ENCODE assay signal across 17 cellular contexts in the genomic region with DNA sequence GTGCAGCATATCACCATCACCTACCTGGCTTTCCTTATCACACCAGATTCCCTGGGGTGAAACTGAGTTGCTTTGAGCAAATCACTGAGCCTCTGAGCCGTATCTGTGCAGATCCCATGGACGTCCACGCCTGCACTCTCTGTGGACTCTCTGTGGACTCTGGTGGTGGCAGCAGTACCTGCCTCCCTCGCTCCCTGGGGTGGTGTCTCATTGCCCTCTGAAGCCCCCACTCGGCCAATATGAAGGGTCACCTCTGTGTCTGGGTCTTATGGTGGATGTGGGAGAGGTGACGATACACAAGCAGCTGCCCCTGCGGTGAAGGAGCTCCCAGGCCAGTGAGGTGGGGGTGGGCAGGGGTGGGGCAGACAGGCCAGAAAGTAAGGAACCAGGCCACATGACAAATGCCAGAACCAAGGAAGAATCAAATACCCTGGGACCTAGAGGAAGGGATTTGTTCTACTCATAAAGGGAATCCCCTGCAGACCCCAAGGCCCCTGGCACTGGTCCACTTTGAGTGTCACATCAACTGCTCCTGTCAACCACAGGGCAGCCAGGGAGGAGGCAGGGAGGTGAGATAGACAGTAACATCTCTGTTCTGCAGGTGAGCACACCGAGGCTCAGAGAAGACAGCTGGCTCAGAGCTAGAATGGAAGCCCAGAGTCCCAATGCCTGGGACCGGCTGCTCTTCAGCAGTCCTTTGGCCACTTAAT. TPM values are rescaled to one million over a fixed set of nuclear protein-coding genes. Genes with fewer than 3 reads are reported as not detected.
DNase-seq lines count a peak whose midpoint lies in the region; ATAC-seq and TF ChIP-seq lines count a peak whose summit lies in the region.
"Had no signal": no experiment of that assay in that cellular context is flagged by ENCODE, and none has a peak within 500 bp of the region (broad histone marks: within the 10 kb centered on the region; RNA-seq: fewer than 3 reads in every experiment).

No MANE protein-coding gene starts in this region.

- no peak for TF ChIP-seq CTCF in chondrocyte (IDR thresholded peaks at IDR 0.05)
- no peak for TF ChIP-seq CTCF in GM13976 (IDR thresholded peaks at IDR 0.05; ENCODE audit: borderline replicate concordance, control extremely low read depth, extremely low read depth, insufficient read depth, missing control alignments)

- no peak overlapping the region for H3K27ac Mint-ChIP-seq in chondrocyte (ENCODE audit: unreplicated experiment)
- H3K27ac Mint-ChIP-seq in activated T-helper 17 cell treated with anti-CD3 and anti-CD28 coated beads, Interleukin-2, amount 50 U/mL, for 72 hours: no peak overlapping the region
- H3K27ac Mint-ChIP-seq: CD4-positive, alpha-beta T cell had no signal

- H3K4me3 Mint-ChIP-seq in chondrocyte (ENCODE audit: unreplicated experiment): no peak overlapping the region
- no peak overlapping the region for H3K4me3 Mint-ChIP-seq in activated T-helper 17 cell treated with anti-CD3 and anti-CD28 coated beads, Interleukin-2, amount 50 U/mL, for 72 hours
- H3K4me3 Mint-ChIP-seq: CD4-positive, alpha-beta T cell had no signal

- no peaks in the 10 kb centered on the region for H3K36me3 Mint-ChIP-seq in chondrocyte (ENCODE audit: low read depth)
- H3K36me3 Mint-ChIP-seq in activated T-helper 17 cell treated with anti-CD3 and anti-CD28 coated beads, Interleukin-2, amount 50 U/mL, for 72 hours (ENCODE audit: low read depth): no peaks in the 10 kb centered on the region

- intact Hi-C loops in posterior vena cava (cut with DNase I): loop anchor here in 1 of 2 donors (10.0 kb wide), 1 partner anchor 700 kb away; no protein-coding TSS in a partner anchor

- in situ Hi-C loops in GM13976 (cut with MboI; ENCODE audit: low sequenced_read_pairs, unreplicated experiment): no loop called here

- H3K9me3 Mint-ChIP-seq in chondrocyte (ENCODE audit: low read depth): no peaks in the 10 kb centered on the region
- H3K9me3 Mint-ChIP-seq in activated T-helper 17 cell treated with anti-CD3 and anti-CD28 coated beads, Interleukin-2, amount 50 U/mL, for 72 hours: no peaks in the 10 kb centered on the region
- H3K9me3 Mint-ChIP-seq: CD4-positive, alpha-beta T cell had no signal

- no peaks in the 10 kb centered on the region for H3K4me1 Mint-ChIP-seq in chondrocyte (ENCODE audit: low read depth)
- H3K4me1 Mint-ChIP-seq in activated T-helper 17 cell treated with anti-CD3 and anti-CD28 coated beads, Interleukin-2, amount 50 U/mL, for 72 hours: no peaks in the 10 kb centered on the region

- H3K27me3 Mint-ChIP-seq in chondrocyte (ENCODE audit: low read depth): peaks cover 4% of the 10 kb centered on the region
- peaks cover 3% of the 10 kb centered on the region for H3K27me3 Mint-ChIP-seq in activated T-helper 17 cell treated with anti-CD3 and anti-CD28 coated beads, Interleukin-2, amount 50 U/mL, for 72 hours

- DNase-seq in DMS53 (lab: John Stamatoyannopoulos, UW) (peak; percentile 40), DMS53 treated with DMSO at 0.1 percent for 48 hours (lab: John Stamatoyannopoulos, UW; ENCODE audit: unreplicated experiment) (no peak), chondrocyte (ENCODE audit: low spot score) (peak; percentile 61), posterior vena cava (ENCODE audit: low spot score) (peak; percentile 64), NCI-H2107 treated with DMSO at 0.1 percent for 48 hours (lab: John Stamatoyannopoulos, UW; ENCODE audit: unreplicated experiment) (no peak), GM13976 (ENCODE audit: low spot score) (no peak)
- DNase-seq: AML-193; Caco-2; CD4-positive, alpha-beta T cell; DND-41; EL; GM23248 had no signal

- ATAC-seq in activated T-helper 17 cell treated with anti-CD3 and anti-CD28 coated beads, Interleukin-2, amount 50 U/mL, for 72 hours (replicated peaks): no peak
- ATAC-seq: A549, GM12878 had no signal

RNA-seq across cellular contexts. Expression of gene CHST1, which starts 9.2 kb away (rescaled TPM):
- total RNA-seq in chondrocyte (1.9 to 13.6 TPM (median 12.5 TPM) in 3 replicates), posterior vena cava (1 to 10 TPM; 3.3 to 5.2 TPM)
- total RNA-seq in activated T-helper 17 cell treated with anti-CD3 and anti-CD28 coated beads, Interleukin-2, amount 50 U/mL, for 72 hours: not detected
- total RNA-seq: Caco-2; CD4-positive, alpha-beta T cell; G401; GM12878; GM23248; HT-29 had no signal

Comparison
In these comparisons a context has a peak if more than half of its experiments do, and no peak if none do; other contexts are left out.
1. DNase-seq: peak in DMS53 (single experiment), chondrocyte (single experiment) and posterior vena cava (single experiment); none in DMS53 treated with DMSO at 0.1 percent for 48 hours (single experiment), NCI-H2107 treated with DMSO at 0.1 percent for 48 hours (single experiment) and GM13976 (single experiment).